In the genomic region with DNA sequence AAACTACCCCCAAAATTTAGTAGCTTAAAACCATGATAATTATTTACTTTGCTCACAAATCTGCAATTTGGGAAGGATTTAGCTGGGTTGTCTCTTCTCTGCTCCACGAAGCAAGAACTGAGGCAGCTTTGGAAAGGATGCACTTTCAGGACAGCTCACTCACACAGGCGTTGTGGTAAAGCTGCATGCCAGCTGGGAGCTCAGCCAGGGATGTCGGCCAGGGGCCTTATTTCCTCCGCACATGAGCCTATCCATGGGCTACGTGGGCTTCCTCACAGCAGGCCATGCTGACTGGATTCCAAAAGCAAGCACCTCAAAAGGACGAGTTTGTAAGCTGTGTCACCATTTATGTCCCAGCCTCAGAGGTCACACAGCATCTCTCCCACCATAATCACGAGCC, we compare ENCODE assay signal across 20 cellular contexts.
"Had no signal": no experiment of that assay in that cellular context is flagged by ENCODE, and none has a peak within 500 bp of the region (broad histone marks: within the 10 kb centered on the region; RNA-seq: fewer than 3 reads in every experiment).

No MANE protein-coding gene starts in this region.

- H3K4me3 ChIP-seq: dorsolateral prefrontal cortex, mucosa of descending colon, ovary, stomach, thoracic aorta, transverse colon had no signal

- H3K9me3 ChIP-seq: mucosa of descending colon, stomach, thoracic aorta, transverse colon had no signal

- ATAC-seq: esophagus mucosa, left colon, mucosa of descending colon, natural killer cell had no signal

- H3K4me1 ChIP-seq: stomach, transverse colon had no signal

- H3K36me3 ChIP-seq: ovary, stomach, thoracic aorta, transverse colon had no signal

- H3K27ac Mint-ChIP-seq: immature natural killer cell, natural killer cell, progenitor cell of endocrine pancreas had no signal

- H3K27me3 ChIP-seq: ovary, stomach, transverse colon had no signal

- H3K36me3 Mint-ChIP-seq: immature natural killer cell, natural killer cell had no signal

- H3K4me3 Mint-ChIP-seq: immature natural killer cell, natural killer cell, neural crest cell had no signal

- H3K27ac ChIP-seq: dorsolateral prefrontal cortex, ovary, stomach, thoracic aorta, transverse colon had no signal

- DNase-seq: central memory CD4-positive, alpha-beta T cell; cortex of kidney; dorsolateral prefrontal cortex; effector CD8-positive, alpha-beta T cell; immature natural killer cell; left colon; mucosa of descending colon; natural killer cell; ovary; retina; small intestine; stimulated activated CD4-positive, alpha-beta T cell treated with anti-CD3 and anti-CD28 coated beads, Interleukin-12 subunit alpha, Interleukin-12 subunit beta, amount 100 ng/mL, for 4 hours; stimulated activated naive CD4-positive, alpha-beta T cell; stomach; substantia nigra; transverse colon had no signal

- H3K4me1 Mint-ChIP-seq: immature natural killer cell, natural killer cell, neural crest cell had no signal

- H3K9me3 Mint-ChIP-seq: natural killer cell had no signal
